In genomic region chrX:2665387-2666304, GRCh38 we compare ENCODE assay signal across 14 cellular contexts.
"Had no signal": no experiment of that assay in that cellular context is flagged by ENCODE, and none has a peak within 500 bp of the region (broad histone marks: within the 10 kb centered on the region; RNA-seq: fewer than 3 reads in every experiment).

No MANE protein-coding gene starts in this region.

- H3K27ac ChIP-seq: upper lobe of left lung had no signal

- H3K36me3 ChIP-seq: gastroesophageal sphincter, upper lobe of left lung had no signal

- H3K4me3 ChIP-seq: gastroesophageal sphincter, upper lobe of left lung had no signal

- H3K27me3 ChIP-seq: gastroesophageal sphincter, upper lobe of left lung had no signal

- DNase-seq: activated CD4-positive, alpha-beta T cell treated with anti-CD3 and anti-CD28 coated beads, Interleukin-2, amount 50 U/mL, for 1 hour; activated effector memory CD4-positive, alpha-beta T cell treated with anti-CD3 and anti-CD28 coated beads, Interleukin-2, amount 50 U/mL, for 16 hours; activated naive CD8-positive, alpha-beta T cell treated with anti-CD3 and anti-CD28 coated beads for 36 hours; activated T-cell treated with anti-CD3 and anti-CD28 coated beads, Interleukin-2, amount 50 U/mL, for 1 hour; aorta; kidney; naive thymus-derived CD4-positive, alpha-beta T cell; posterior cingulate gyrus; right cardiac atrium; stimulated activated CD4-positive, alpha-beta T cell treated with anti-CD3 and anti-CD28 coated beads, Interleukin-2, amount 100 ng/mL, for 24 hours; stimulated activated naive CD8-positive, alpha-beta T cell treated with anti-CD3 and anti-CD28 coated beads, Interleukin-15, Interleukin-2, amounts not matched to agents 100 U/mL and 50 U/mL, for 24 hours; upper lobe of left lung had no signal

- H3K4me1 ChIP-seq: gastroesophageal sphincter, upper lobe of left lung had no signal

- H3K9me3 ChIP-seq: gastroesophageal sphincter, upper lobe of left lung had no signal

- ATAC-seq: gastroesophageal sphincter; naive thymus-derived CD4-positive, alpha-beta T cell; SK-N-SH treated with all-trans-retinoic acid at 6 μM for 48 hours; stimulated activated naive CD8-positive, alpha-beta T cell treated with anti-CD3 and anti-CD28 coated beads, Interleukin-15, Interleukin-2, amounts not matched to agents 100 U/mL and 50 U/mL, for 24 hours had no signal
